In the genomic region with DNA sequence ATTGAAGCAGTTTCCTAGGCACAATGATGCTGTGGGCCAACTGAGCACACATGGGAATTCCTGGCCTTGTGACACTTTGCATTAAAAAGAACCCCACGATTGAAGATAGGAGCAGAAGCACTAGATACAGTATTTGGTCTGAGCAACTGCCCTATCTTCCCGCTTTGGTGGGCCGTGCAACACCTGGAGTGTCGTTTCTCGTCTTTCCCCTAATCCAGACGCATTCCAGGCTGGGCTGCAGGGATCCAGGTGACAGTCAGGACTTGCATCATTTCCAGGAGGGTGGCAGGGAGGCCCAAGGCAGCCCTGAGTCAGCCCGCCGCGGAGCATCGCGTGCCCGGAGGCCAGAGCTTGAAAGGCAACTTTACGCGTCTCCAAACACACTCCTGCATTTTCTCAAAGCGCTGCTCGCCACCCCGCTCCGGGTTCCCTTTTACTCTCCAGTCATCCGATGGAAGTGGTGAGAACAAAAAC, we compare ENCODE assay signal across 1 cellular context.
TF ChIP-seq lines count a peak whose summit lies in the region.

No MANE protein-coding gene starts in this region.

TF ChIP-seq in HepG2, 621 proteins besides CTCF, POLR2A, EP300 and RAD21 (continued from another document and continues in another):
- TF ChIP-seq ATF3 (CRISPR knock-in tag; IDR thresholded peaks at IDR 0.05) (peak; percentile 59; the same call in 1 of the 2 replicates), ZFX (CRISPR knock-in tag; IDR thresholded peaks at IDR 0.05; ENCODE audit: low read depth) (peak; percentile 31; the same call in 1 of the 2 replicates), SNAPC2 (CRISPR knock-in tag; IDR thresholded peaks at IDR 0.05) (0 out of 2 replicates have a peak, but pooled peaks have one; percentile 4), ZNF549 (CRISPR knock-in tag; IDR thresholded peaks at IDR 0.05) (no peak), TARDBP (CRISPR knock-in tag; IDR thresholded peaks at IDR 0.05) (0 out of 2 replicates have a peak, but pooled peaks have one; percentile 53), PRDM10 (CRISPR knock-in tag; IDR thresholded peaks at IDR 0.05; ENCODE audit: low read depth) (no peak), GATAD1 (CRISPR knock-in tag; IDR thresholded peaks at IDR 0.05) (0 out of 2 replicates have a peak, but pooled peaks have one; percentile 1), ZNF615 (CRISPR knock-in tag; IDR thresholded peaks at IDR 0.05; ENCODE audit: borderline replicate concordance) (0 out of 2 replicates have a peak, but pooled peaks have one; percentile 69), ZNF3 (CRISPR knock-in tag; IDR thresholded peaks at IDR 0.05) (0 out of 2 replicates have a peak, but pooled peaks have one; percentile 19), EHMT2 (IDR thresholded peaks at IDR 0.05; ENCODE audit: borderline replicate concordance, low read depth, low read length) (no peak), ZNF850 (CRISPR knock-in tag; conservative IDR thresholded peaks at IDR 0.05) (0 out of 2 replicates have a peak, but pooled peaks have one; percentile 45), GATA4 (IDR thresholded peaks at IDR 0.05; ENCODE audit: borderline replicate concordance, low read depth) (no peak), BRD4 (CRISPR knock-in tag; IDR thresholded peaks at IDR 0.05) (peak; percentile 16; the same call in 1 of the 2 replicates), ZNF546 (CRISPR knock-in tag; conservative IDR thresholded peaks at IDR 0.05) (no peak), TGIF2 (CRISPR knock-in tag; IDR thresholded peaks at IDR 0.05) (peak; percentile 57; the same call in 1 of the 2 replicates), RFXAP (CRISPR knock-in tag; IDR thresholded peaks at IDR 0.05; ENCODE audit: borderline replicate concordance) (0 out of 2 replicates have a peak, but pooled peaks have one; percentile 6), SIN3A (IDR thresholded peaks at IDR 0.05; ENCODE audit: borderline replicate concordance, low read depth, low read length) (0 out of 2 replicates have a peak, but pooled peaks have one; percentile 41), ZNF605 (CRISPR knock-in tag; IDR thresholded peaks at IDR 0.05) (0 out of 2 replicates have a peak, but pooled peaks have one; percentile 13), SSRP1 (CRISPR knock-in tag; IDR thresholded peaks at IDR 0.05) (peak; percentile 86; the same call in 1 of the 2 replicates), ZNF33B (CRISPR knock-in tag; IDR thresholded peaks at IDR 0.05) (no peak), ZNF598 (CRISPR knock-in tag; IDR thresholded peaks at IDR 0.05; ENCODE audit: borderline replicate concordance) (0 out of 2 replicates have a peak, but pooled peaks have one; percentile 12), ZNF292 (CRISPR knock-in tag; IDR thresholded peaks at IDR 0.05; ENCODE audit: borderline replicate concordance, low read depth) (no peak), MEIS1 (CRISPR knock-in tag; IDR thresholded peaks at IDR 0.05; ENCODE audit: borderline replicate concordance) (0 out of 2 replicates have a peak, but pooled peaks have one; percentile 12), ZNF34 (CRISPR knock-in tag; IDR thresholded peaks at IDR 0.05; ENCODE audit: borderline replicate concordance) (peak; percentile 62; the same call in 1 of the 2 replicates), MXI1 (IDR thresholded peaks at IDR 0.05; ENCODE audit: borderline replicate concordance, low read depth, low read length) (peak; percentile 14; the same call in 1 of the 3 replicates), POLR2AphosphoS5 (IDR thresholded peaks at IDR 0.05; ENCODE audit: low read depth, low read length) (peak; percentile 33; the same call in 1 of the 2 replicates), KLF13 (CRISPR knock-in tag; IDR thresholded peaks at IDR 0.05) (no peak), SKIL (CRISPR knock-in tag; IDR thresholded peaks at IDR 0.05; ENCODE audit: borderline replicate concordance) (0 out of 2 replicates have a peak, but pooled peaks have one; percentile 10), ZNF792 (CRISPR knock-in tag; IDR thresholded peaks at IDR 0.05) (peak; percentile 10; the same call in 1 of the 2 replicates), ZNF841 (CRISPR knock-in tag; IDR thresholded peaks at IDR 0.05; ENCODE audit: borderline replicate concordance) (peak; percentile 9; the same call in 1 of the 2 replicates), JUNB (CRISPR knock-in tag; IDR thresholded peaks at IDR 0.05; ENCODE audit: borderline replicate concordance) (peak; percentile 27; the same call in 1 of the 2 replicates), SRSF9 (IDR thresholded peaks at IDR 0.05; ENCODE audit: borderline replicate concordance, insufficient read depth, low read depth, low read length, poor library complexity, severe bottlenecking) (no peak), ZNF510 (CRISPR knock-in tag; IDR thresholded peaks at IDR 0.05; ENCODE audit: low read depth) (0 out of 2 replicates have a peak, but pooled peaks have one; percentile 47), HDAC2 (CRISPR knock-in tag; IDR thresholded peaks at IDR 0.05) (peak; percentile 9; the same call in 1 of the 2 replicates), KLF6 (CRISPR knock-in tag; IDR thresholded peaks at IDR 0.05) (no peak), ZNF432 (CRISPR knock-in tag; IDR thresholded peaks at IDR 0.05; ENCODE audit: borderline replicate concordance) (no peak), HNRNPL (IDR thresholded peaks at IDR 0.05; ENCODE audit: low read depth, low read length) (0 out of 2 replicates have a peak, but pooled peaks have one; percentile 6), SNAI1 (CRISPR knock-in tag; IDR thresholded peaks at IDR 0.05; ENCODE audit: borderline replicate concordance) (no peak), ZNF629 (CRISPR knock-in tag; conservative IDR thresholded peaks at IDR 0.05) (0 out of 2 replicates have a peak, but pooled peaks have one; percentile 5)
- TF ChIP-seq, protein P1, sequence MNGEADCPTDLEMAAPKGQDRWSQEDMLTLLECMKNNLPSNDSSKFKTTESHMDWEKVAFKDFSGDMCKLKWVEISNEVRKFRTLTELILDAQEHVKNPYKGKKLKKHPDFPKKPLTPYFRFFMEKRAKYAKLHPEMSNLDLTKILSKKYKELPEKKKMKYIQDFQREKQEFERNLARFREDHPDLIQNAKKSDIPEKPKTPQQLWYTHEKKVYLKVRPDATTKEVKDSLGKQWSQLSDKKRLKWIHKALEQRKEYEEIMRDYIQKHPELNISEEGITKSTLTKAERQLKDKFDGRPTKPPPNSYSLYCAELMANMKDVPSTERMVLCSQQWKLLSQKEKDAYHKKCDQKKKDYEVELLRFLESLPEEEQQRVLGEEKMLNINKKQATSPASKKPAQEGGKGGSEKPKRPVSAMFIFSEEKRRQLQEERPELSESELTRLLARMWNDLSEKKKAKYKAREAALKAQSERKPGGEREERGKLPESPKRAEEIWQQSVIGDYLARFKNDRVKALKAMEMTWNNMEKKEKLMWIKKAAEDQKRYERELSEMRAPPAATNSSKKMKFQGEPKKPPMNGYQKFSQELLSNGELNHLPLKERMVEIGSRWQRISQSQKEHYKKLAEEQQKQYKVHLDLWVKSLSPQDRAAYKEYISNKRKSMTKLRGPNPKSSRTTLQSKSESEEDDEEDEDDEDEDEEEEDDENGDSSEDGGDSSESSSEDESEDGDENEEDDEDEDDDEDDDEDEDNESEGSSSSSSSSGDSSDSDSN (CRISPR knock-in tag; IDR thresholded peaks at IDR 0.05) = peak; percentile 12
- TF ChIP-seq, protein P2, sequence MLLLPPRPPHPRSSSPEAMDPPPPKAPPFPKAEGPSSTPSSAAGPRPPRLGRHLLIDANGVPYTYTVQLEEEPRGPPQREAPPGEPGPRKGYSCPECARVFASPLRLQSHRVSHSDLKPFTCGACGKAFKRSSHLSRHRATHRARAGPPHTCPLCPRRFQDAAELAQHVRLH (CRISPR knock-in tag; IDR thresholded peaks at IDR 0.05; ENCODE audit: borderline replicate concordance, low read depth) = 0 out of 2 replicates have a peak, but pooled peaks have one; percentile 15
- TF ChIP-seq, protein P3, sequence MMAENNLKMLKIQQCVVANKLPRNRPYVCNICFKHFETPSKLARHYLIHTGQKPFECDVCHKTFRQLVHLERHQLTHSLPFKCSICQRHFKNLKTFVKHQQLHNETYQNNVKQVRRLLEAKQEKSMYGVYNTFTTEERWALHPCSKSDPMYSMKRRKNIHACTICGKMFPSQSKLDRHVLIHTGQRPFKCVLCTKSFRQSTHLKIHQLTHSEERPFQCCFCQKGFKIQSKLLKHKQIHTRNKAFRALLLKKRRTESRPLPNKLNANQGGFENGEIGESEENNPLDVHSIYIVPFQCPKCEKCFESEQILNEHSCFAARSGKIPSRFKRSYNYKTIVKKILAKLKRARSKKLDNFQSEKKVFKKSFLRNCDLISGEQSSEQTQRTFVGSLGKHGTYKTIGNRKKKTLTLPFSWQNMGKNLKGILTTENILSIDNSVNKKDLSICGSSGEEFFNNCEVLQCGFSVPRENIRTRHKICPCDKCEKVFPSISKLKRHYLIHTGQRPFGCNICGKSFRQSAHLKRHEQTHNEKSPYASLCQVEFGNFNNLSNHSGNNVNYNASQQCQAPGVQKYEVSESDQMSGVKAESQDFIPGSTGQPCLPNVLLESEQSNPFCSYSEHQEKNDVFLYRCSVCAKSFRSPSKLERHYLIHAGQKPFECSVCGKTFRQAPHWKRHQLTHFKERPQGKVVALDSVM (CRISPR knock-in tag; IDR thresholded peaks at IDR 0.05) = no peak
- TF ChIP-seq, protein P4, sequence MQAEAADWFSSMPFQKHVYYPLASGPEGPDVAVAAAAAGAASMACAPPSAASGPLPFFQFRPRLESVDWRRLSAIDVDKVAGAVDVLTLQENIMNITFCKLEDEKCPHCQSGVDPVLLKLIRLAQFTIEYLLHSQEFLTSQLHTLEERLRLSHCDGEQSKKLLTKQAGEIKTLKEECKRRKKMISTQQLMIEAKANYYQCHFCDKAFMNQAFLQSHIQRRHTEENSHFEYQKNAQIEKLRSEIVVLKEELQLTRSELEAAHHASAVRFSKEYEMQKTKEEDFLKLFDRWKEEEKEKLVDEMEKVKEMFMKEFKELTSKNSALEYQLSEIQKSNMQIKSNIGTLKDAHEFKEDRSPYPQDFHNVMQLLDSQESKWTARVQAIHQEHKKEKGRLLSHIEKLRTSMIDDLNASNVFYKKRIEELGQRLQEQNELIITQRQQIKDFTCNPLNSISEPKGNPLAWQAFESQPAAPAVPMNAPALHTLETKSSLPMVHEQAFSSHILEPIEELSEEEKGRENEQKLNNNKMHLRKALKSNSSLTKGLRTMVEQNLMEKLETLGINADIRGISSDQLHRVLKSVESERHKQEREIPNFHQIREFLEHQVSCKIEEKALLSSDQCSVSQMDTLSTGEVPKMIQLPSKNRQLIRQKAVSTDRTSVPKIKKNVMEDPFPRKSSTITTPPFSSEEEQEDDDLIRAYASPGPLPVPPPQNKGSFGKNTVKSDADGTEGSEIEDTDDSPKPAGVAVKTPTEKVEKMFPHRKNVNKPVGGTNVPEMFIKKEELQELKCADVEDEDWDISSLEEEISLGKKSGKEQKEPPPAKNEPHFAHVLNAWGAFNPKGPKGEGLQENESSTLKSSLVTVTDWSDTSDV (CRISPR knock-in tag; IDR thresholded peaks at IDR 0.05) = 0 out of 2 replicates have a peak, but pooled peaks have one; percentile 5
- TF ChIP-seq, protein P5, sequence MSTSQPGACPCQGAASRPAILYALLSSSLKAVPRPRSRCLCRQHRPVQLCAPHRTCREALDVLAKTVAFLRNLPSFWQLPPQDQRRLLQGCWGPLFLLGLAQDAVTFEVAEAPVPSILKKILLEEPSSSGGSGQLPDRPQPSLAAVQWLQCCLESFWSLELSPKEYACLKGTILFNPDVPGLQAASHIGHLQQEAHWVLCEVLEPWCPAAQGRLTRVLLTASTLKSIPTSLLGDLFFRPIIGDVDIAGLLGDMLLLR (CRISPR knock-in tag; IDR thresholded peaks at IDR 0.05) = 0 out of 2 replicates have a peak, but pooled peaks have one; percentile 49
- TF ChIP-seq, protein P6, sequence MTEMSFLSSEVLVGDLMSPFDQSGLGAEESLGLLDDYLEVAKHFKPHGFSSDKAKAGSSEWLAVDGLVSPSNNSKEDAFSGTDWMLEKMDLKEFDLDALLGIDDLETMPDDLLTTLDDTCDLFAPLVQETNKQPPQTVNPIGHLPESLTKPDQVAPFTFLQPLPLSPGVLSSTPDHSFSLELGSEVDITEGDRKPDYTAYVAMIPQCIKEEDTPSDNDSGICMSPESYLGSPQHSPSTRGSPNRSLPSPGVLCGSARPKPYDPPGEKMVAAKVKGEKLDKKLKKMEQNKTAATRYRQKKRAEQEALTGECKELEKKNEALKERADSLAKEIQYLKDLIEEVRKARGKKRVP (CRISPR knock-in tag; IDR thresholded peaks at IDR 0.05) = peak in 1 of 2 experiments; percentile 78; a peak in 2 of 4 replicates
